Comparison of ENCODE assay signal across 12 cellular contexts in genomic region chr19:16400911-16401675, GRCh38.
DNase-seq lines count a peak whose midpoint lies in the region; ATAC-seq and TF ChIP-seq lines count a peak whose summit lies in the region.
"Had no signal": no experiment of that assay in that cellular context is flagged by ENCODE, and none has a peak within 500 bp of the region (broad histone marks: within the 10 kb centered on the region; RNA-seq: fewer than 3 reads in every experiment).

No MANE protein-coding gene starts in this region.

- H3K4me3 ChIP-seq in BE2C (ENCODE audit: low read depth, low read length), result no peak overlapping the region

- DNase-seq in stimulated activated CD4-positive, alpha-beta T cell treated with anti-CD3 and anti-CD28 coated beads, Interleukin-12 subunit alpha, Interleukin-12 subunit beta, amount 100 ng/mL, for 4 hours, result peak; percentile 30
- no peak for DNase-seq in stimulated activated CD4-positive, alpha-beta T cell treated with anti-CD3 and anti-CD28 coated beads, Interleukin-2, amount 100 ng/mL, for 48 hours
- DNase-seq in endothelial cell (ENCODE audit: low spot score), result no peak
- peak; percentile 95 for DNase-seq in posterior vena cava (ENCODE audit: low spot score)
- no peak for DNase-seq in BE2C
- DNase-seq in D341Med (ENCODE audit: low spot score), result no peak
- DNase-seq in NCI-H128 (lab: John Stamatoyannopoulos, UW; ENCODE audit: unreplicated experiment), result no peak
- no peak for DNase-seq in foreskin keratinocyte
- DNase-seq: left colon, NCI-H1436 treated with DMSO at 0.1 percent for 48 hours had no signal

- no peaks in the 10 kb centered on the region for H3K9me3 ChIP-seq in BE2C

- no peaks in the 10 kb centered on the region for H3K4me1 Mint-ChIP-seq in endothelial cell (ENCODE audit: unreplicated experiment)

- no peak overlapping the region for H3K27ac ChIP-seq in foreskin keratinocyte
- H3K27ac ChIP-seq: epithelial cell of prostate had no signal

- intact Hi-C loops in posterior vena cava (cut with DNase I), result no loop called here

- H3K27me3 Mint-ChIP-seq in endothelial cell (ENCODE audit: unreplicated experiment), result peaks cover 5% of the 10 kb centered on the region

- peak overlapping the region; percentile 47 for H3K4me3 Mint-ChIP-seq in endothelial cell (ENCODE audit: unreplicated experiment)

- H3K9me3 Mint-ChIP-seq in endothelial cell (ENCODE audit: unreplicated experiment), result no peaks in the 10 kb centered on the region

- TF ChIP-seq CTCF in endothelial cell (IDR thresholded peaks at IDR 0.05; ENCODE audit: unreplicated experiment) (no peak), BE2C (IDR thresholded peaks at IDR 0.05; ENCODE audit: low read depth, low read length) (no peak), foreskin keratinocyte (conservative IDR thresholded peaks at IDR 0.05) (no peak)

- H3K36me3 ChIP-seq in BE2C, result peaks cover 56% of the 10 kb centered on the region

- no peak overlapping the region for H3K27ac Mint-ChIP-seq in endothelial cell (ENCODE audit: unreplicated experiment)

- H3K36me3 Mint-ChIP-seq in endothelial cell (ENCODE audit: low read depth, unreplicated experiment), result peaks cover 39% of the 10 kb centered on the region

- H3K4me1 ChIP-seq in BE2C (no peaks in the 10 kb centered on the region), foreskin keratinocyte (no peaks in the 10 kb centered on the region)

- no peak for ATAC-seq in foreskin keratinocyte
- ATAC-seq: left colon, right cardiac atrium had no signal

- H3K27me3 ChIP-seq in BE2C (no peaks in the 10 kb centered on the region), foreskin keratinocyte (no peaks in the 10 kb centered on the region)

Comparison
In these comparisons a context has a peak if more than half of its experiments do, and no peak if none do; other contexts are left out.
1. DNase-seq: peak in stimulated activated CD4-positive, alpha-beta T cell treated with anti-CD3 and anti-CD28 coated beads, Interleukin-12 subunit alpha, Interleukin-12 subunit beta, amount 100 ng/mL, for 4 hours (single experiment) and posterior vena cava (single experiment); none in stimulated activated CD4-positive, alpha-beta T cell treated with anti-CD3 and anti-CD28 coated beads, Interleukin-2, amount 100 ng/mL, for 48 hours (0 of 2), endothelial cell (single experiment), BE2C (single experiment), D341Med (single experiment), NCI-H128 (single experiment) and foreskin keratinocyte (0 of 2).